Comparison of ENCODE assay signal across 25 cellular contexts in genomic region chr3:81565066-81565465, GRCh38.
"Had no signal": no experiment of that assay in that cellular context is flagged by ENCODE, and none has a peak within 500 bp of the region (broad histone marks: within the 10 kb centered on the region; RNA-seq: fewer than 3 reads in every experiment).

No MANE protein-coding gene starts in this region.

- ATAC-seq: gastrocnemius medialis; heart right ventricle; left cardiac atrium; natural killer cell treated with Interleukin-12 subunit alpha and Interleukin-12 subunit beta and Interleukin-15 and Interleukin-18, amount 100 ng/mL, for 72 hours; stimulated activated effector memory CD8-positive, alpha-beta T cell treated with anti-CD3 and anti-CD28 coated beads, Interleukin-12 subunit alpha, Interleukin-12 subunit beta, amount 100 ng/mL, for 72 hours; stimulated activated naive CD8-positive, alpha-beta T cell treated with anti-CD3 and anti-CD28 coated beads, Interleukin-15, Interleukin-2, amounts not matched to agents 100 U/mL and 50 U/mL, for 24 hours had no signal

- H3K27me3 ChIP-seq: gastrocnemius medialis, heart right ventricle, neural progenitor cell, ovary, right atrium auricular region, sigmoid colon, suprapubic skin, thyroid gland had no signal

- H3K4me2 ChIP-seq: neural progenitor cell had no signal

- FAIRE-seq: colon, small intestine, urothelium cell line had no signal

- H3K36me3 ChIP-seq: neural progenitor cell, ovary, thyroid gland had no signal

- H3K9ac ChIP-seq: neural progenitor cell had no signal

- H3K4me3 ChIP-seq: gastrocnemius medialis, heart right ventricle, left ventricle myocardium inferior, lung, neural progenitor cell, ovary, right atrium auricular region, sigmoid colon, suprapubic skin, thyroid gland had no signal

- DNase-seq: cerebellar nuclear complex; dermis blood vessel endothelial cell; erythroblast; gastrocnemius medialis; heart right ventricle; hypothalamus; islet precursor cell; left cardiac atrium; left ventricle myocardium inferior; nucleus accumbens; ovary; sigmoid colon; small intestine; stimulated activated CD4-positive, alpha-beta T cell treated with anti-CD3 and anti-CD28 coated beads, Interleukin-4, amount 100 ng/mL, for 1 hour; stimulated activated CD8-positive, alpha-beta memory T cell treated with anti-CD3 and anti-CD28 coated beads, Interleukin-4, amount 100 ng/mL, for 48 hours; stimulated activated naive CD8-positive, alpha-beta T cell treated with anti-CD3 and anti-CD28 coated beads, Interleukin-15, Interleukin-2, amounts not matched to agents 100 U/mL and 50 U/mL, for 24 hours; thyroid gland had no signal

- H2AFZ ChIP-seq: neural progenitor cell had no signal

- H3K9me3 ChIP-seq: gastrocnemius medialis, ovary, right atrium auricular region, sigmoid colon, suprapubic skin, thyroid gland had no signal

- H3K4me1 ChIP-seq: gastrocnemius medialis, neural progenitor cell, right atrium auricular region, sigmoid colon, suprapubic skin, thyroid gland had no signal

- H3K27ac ChIP-seq: gastrocnemius medialis, heart right ventricle, left ventricle myocardium inferior, neural progenitor cell, ovary, right atrium auricular region, sigmoid colon, suprapubic skin, thyroid gland had no signal
